25 cellular contexts compared by ENCODE assay signal in genomic region chr7:87810130-87810529, GRCh38.
DNase-seq lines count a peak whose midpoint lies in the region; FAIRE-seq and TF ChIP-seq lines count a peak whose summit lies in the region.
"Had no signal": no experiment of that assay in that cellular context is flagged by ENCODE, and none has a peak within 500 bp of the region (broad histone marks: within the 10 kb centered on the region; RNA-seq: fewer than 3 reads in every experiment).

No MANE protein-coding gene starts in this region.

- no peaks in the 10 kb centered on the region for H3F3A ChIP-seq in Loucy (ENCODE audit: low read depth)

- no peaks in the 10 kb centered on the region for H3K9me3 ChIP-seq in Loucy (ENCODE audit: insufficient read depth, low read depth, low read length)
- H3K9me3 ChIP-seq in astrocyte (ENCODE audit: insufficient read depth, low read depth, low read length) = no peaks in the 10 kb centered on the region
- H3K9me3 ChIP-seq: adrenal gland, neutrophil, thyroid gland had no signal

- TF ChIP-seq CTCF in Loucy (conservative IDR thresholded peaks at IDR 0.05; ENCODE audit: low read length) = no peak
- no peak for TF ChIP-seq CTCF in astrocyte (IDR thresholded peaks at IDR 0.05; ENCODE audit: insufficient read depth, low read depth, low read length)
- no peak for TF ChIP-seq CTCF in HFFc6 (IDR thresholded peaks at IDR 0.05)
- TF ChIP-seq CTCF in nephron progenitor cell (IDR thresholded peaks at IDR 0.05) = no peak

- H2AFZ ChIP-seq in Loucy (ENCODE audit: low read length) (peak overlapping the region; percentile 35; the same call in 1 of the 2 replicates), astrocyte (ENCODE audit: low read depth, low read length) (peak overlapping the region; percentile 31)

- peak; percentile 28 for DNase-seq in COR-L47 (lab: John Stamatoyannopoulos, UW)
- DNase-seq in astrocyte (ENCODE audit: low read depth) = no peak
- DNase-seq in islet precursor cell = peak; percentile 27
- DNase-seq in HFFc6 = no peak
- no peak for DNase-seq in nephron progenitor cell
- no peak for DNase-seq in SKM-1 treated with dmso at 0.1 percent for 144 hours (lab: John Stamatoyannopoulos, UW; ENCODE audit: unreplicated experiment)
- no peak for DNase-seq in activated T-helper 2 cell treated with anti-CD3 and anti-CD28 coated beads, Interferon-gamma antibody, Interleukin-2, Interleukin-4, amounts not matched to agents 10 μg/mL and 5 μg/mL and 100 μg/mL, durations not matched to agents 14 hours and 24 hours and 36 hours (ENCODE audit: low spot score)
- DNase-seq: activated naive CD4-positive, alpha-beta T cell treated with Interleukin-2 at 50 U/mL for 16 hours; activated T-cell treated with anti-CD3 and anti-CD28 coated beads, Interleukin-2, amount 50 U/mL, for 72 hours; adrenal gland; cerebellar nuclear complex; mammary epithelial cell; MM.1S; NCI-H2029 treated with DMSO at 0.1 percent for 48 hours; NCI-H226; NCI-H774; SHP77 treated with DMSO at 0.1 percent for 48 hours; stimulated activated CD8-positive, alpha-beta memory T cell treated with anti-CD3 and anti-CD28 coated beads, Interleukin-4, amount 100 ng/mL, for 48 hours; stimulated activated naive CD8-positive, alpha-beta T cell treated with anti-CD3 and anti-CD28 coated beads, Interleukin-15, amount 100 ng/mL, for 72 hours; T-helper 9 cell; thyroid gland had no signal

- no peak overlapping the region for H3K27ac ChIP-seq in astrocyte (ENCODE audit: low read depth, low read length)
- H3K27ac ChIP-seq: adrenal gland, neutrophil, thyroid gland had no signal

- H3K79me2 ChIP-seq in Loucy (ENCODE audit: insufficient read depth, low read length) (no peaks in the 10 kb centered on the region), astrocyte (ENCODE audit: insufficient read depth, low read length) (no peaks in the 10 kb centered on the region)

- no peak overlapping the region for H3K4me3 ChIP-seq in Loucy (ENCODE audit: low read length, poor library complexity, severe bottlenecking)
- H3K4me3 ChIP-seq in astrocyte (ENCODE audit: insufficient read depth, low read depth, low read length) = no peak overlapping the region
- H3K4me3 ChIP-seq: adrenal gland, K562, thyroid gland had no signal

- H3K4me1 ChIP-seq in Loucy (ENCODE audit: insufficient read depth, low read length, poor library complexity, severe bottlenecking) (peaks cover 2% of the 10 kb centered on the region), astrocyte (ENCODE audit: insufficient read depth, low read length) (no peaks in the 10 kb centered on the region)
- H3K4me1 ChIP-seq: adrenal gland, thyroid gland had no signal

- intact Hi-C loops in activated T-helper 2 cell treated with anti-CD3 and anti-CD28 coated beads, Interferon-gamma antibody, Interleukin-2, Interleukin-4, amounts not matched to agents 10 μg/mL and 5 μg/mL and 100 μg/mL, durations not matched to agents 14 hours and 24 hours and 36 hours (cut with micrococcal nuclease) = no loop called here

- H3K4me2 ChIP-seq in Loucy (ENCODE audit: low read depth, low read length, poor library complexity, severe bottlenecking) (no peak overlapping the region), astrocyte (ENCODE audit: low read length) (no peak overlapping the region)

- H4K20me1 ChIP-seq in Loucy (ENCODE audit: insufficient read depth, low read length, poor library complexity, severe bottlenecking) = no peaks in the 10 kb centered on the region
- no peaks in the 10 kb centered on the region for H4K20me1 ChIP-seq in astrocyte (ENCODE audit: insufficient read depth, low read length)

- H3K9me2 ChIP-seq in Loucy (replicated peaks; ENCODE audit: low read depth, low read length) = no peaks in the 10 kb centered on the region

- no peak for FAIRE-seq in astrocyte (lab: Jason Lieb, UNC)
- FAIRE-seq: K562 had no signal

- H3K4me1 Mint-ChIP-seq in astrocyte (ENCODE audit: low read depth, unreplicated experiment) (no peaks in the 10 kb centered on the region), HFFc6 (ENCODE audit: low read depth) (no peaks in the 10 kb centered on the region), nephron progenitor cell (no peaks in the 10 kb centered on the region)
- no peaks in the 10 kb centered on the region for H3K4me1 Mint-ChIP-seq in activated T-helper 2 cell treated with anti-CD3 and anti-CD28 coated beads, Interferon-gamma antibody, Interleukin-2, Interleukin-4, amounts not matched to agents 10 μg/mL and 5 μg/mL and 100 μg/mL, durations not matched to agents 14 hours and 24 hours and 36 hours (ENCODE audit: low read depth)
- H3K4me1 Mint-ChIP-seq: stimulated activated naive CD8-positive, alpha-beta T cell treated with anti-CD3 and anti-CD28 coated beads, Interleukin-15, amount 100 ng/mL, for 72 hours had no signal

- H3K36me3 Mint-ChIP-seq in astrocyte (ENCODE audit: low read depth, unreplicated experiment) = no peaks in the 10 kb centered on the region
- no peaks in the 10 kb centered on the region for H3K36me3 Mint-ChIP-seq in HFFc6 (ENCODE audit: low read depth)
- no peaks in the 10 kb centered on the region for H3K36me3 Mint-ChIP-seq in nephron progenitor cell (ENCODE audit: low read depth)
- H3K36me3 Mint-ChIP-seq in activated T-helper 2 cell treated with anti-CD3 and anti-CD28 coated beads, Interferon-gamma antibody, Interleukin-2, Interleukin-4, amounts not matched to agents 10 μg/mL and 5 μg/mL and 100 μg/mL, durations not matched to agents 14 hours and 24 hours and 36 hours (ENCODE audit: low read depth) = no peaks in the 10 kb centered on the region
- H3K36me3 Mint-ChIP-seq: brain had no signal

- H3K4me3 Mint-ChIP-seq in astrocyte (ENCODE audit: unreplicated experiment) = no peak overlapping the region
- H3K4me3 Mint-ChIP-seq in HFFc6 = no peak overlapping the region
- H3K4me3 Mint-ChIP-seq in nephron progenitor cell = no peak overlapping the region
- no peak overlapping the region for H3K4me3 Mint-ChIP-seq in activated T-helper 2 cell treated with anti-CD3 and anti-CD28 coated beads, Interferon-gamma antibody, Interleukin-2, Interleukin-4, amounts not matched to agents 10 μg/mL and 5 μg/mL and 100 μg/mL, durations not matched to agents 14 hours and 24 hours and 36 hours (ENCODE audit: low read depth)
- H3K4me3 Mint-ChIP-seq: activated T-cell treated with anti-CD3 and anti-CD28 coated beads, Interleukin-2, amount 50 U/mL, for 72 hours; brain; stimulated activated naive CD8-positive, alpha-beta T cell treated with anti-CD3 and anti-CD28 coated beads, Interleukin-15, amount 100 ng/mL, for 72 hours had no signal

- H3K9ac ChIP-seq in Loucy (ENCODE audit: low read depth, low read length, poor library complexity, severe bottlenecking) = no peak overlapping the region
- H3K9ac ChIP-seq in astrocyte (ENCODE audit: low read length) = no peak overlapping the region

- H3K27me3 ChIP-seq in Loucy (ENCODE audit: insufficient read depth, low read length, poor library complexity, severe bottlenecking) = no peaks in the 10 kb centered on the region
- no peaks in the 10 kb centered on the region for H3K27me3 ChIP-seq in astrocyte (ENCODE audit: insufficient read depth, low read length)
- H3K27me3 ChIP-seq: adrenal gland, neutrophil, thyroid gland had no signal

- H3K27me3 Mint-ChIP-seq in astrocyte (ENCODE audit: low read depth, unreplicated experiment) = no peaks in the 10 kb centered on the region
- H3K27me3 Mint-ChIP-seq in HFFc6 (ENCODE audit: insufficient read depth) = peaks cover 2% of the 10 kb centered on the region; the same call in 1 of the 2 replicates
- no peaks in the 10 kb centered on the region for H3K27me3 Mint-ChIP-seq in nephron progenitor cell (ENCODE audit: low read depth, poor library complexity)
- peaks cover 4% of the 10 kb centered on the region for H3K27me3 Mint-ChIP-seq in activated T-helper 2 cell treated with anti-CD3 and anti-CD28 coated beads, Interferon-gamma antibody, Interleukin-2, Interleukin-4, amounts not matched to agents 10 μg/mL and 5 μg/mL and 100 μg/mL, durations not matched to agents 14 hours and 24 hours and 36 hours (ENCODE audit: low read depth)
- H3K27me3 Mint-ChIP-seq: brain; stimulated activated naive CD8-positive, alpha-beta T cell treated with anti-CD3 and anti-CD28 coated beads, Interleukin-15, amount 100 ng/mL, for 72 hours had no signal

- H3K36me3 ChIP-seq in Loucy (ENCODE audit: insufficient read depth, low read length) (no peaks in the 10 kb centered on the region), astrocyte (ENCODE audit: insufficient read depth, low read length) (no peaks in the 10 kb centered on the region)
- H3K36me3 ChIP-seq: adrenal gland, neutrophil, thyroid gland had no signal

- H3K27ac Mint-ChIP-seq in astrocyte (ENCODE audit: unreplicated experiment) (no peak overlapping the region), HFFc6 (no peak overlapping the region), nephron progenitor cell (no peak overlapping the region)
- no peak overlapping the region for H3K27ac Mint-ChIP-seq in activated T-helper 2 cell treated with anti-CD3 and anti-CD28 coated beads, Interferon-gamma antibody, Interleukin-2, Interleukin-4, amounts not matched to agents 10 μg/mL and 5 μg/mL and 100 μg/mL, durations not matched to agents 14 hours and 24 hours and 36 hours
- H3K27ac Mint-ChIP-seq: activated T-cell treated with anti-CD3 and anti-CD28 coated beads, Interleukin-2, amount 50 U/mL, for 72 hours; brain; stimulated activated naive CD8-positive, alpha-beta T cell treated with anti-CD3 and anti-CD28 coated beads, Interleukin-15, amount 100 ng/mL, for 72 hours had no signal

- H3K9me3 Mint-ChIP-seq in astrocyte (ENCODE audit: unreplicated experiment) = no peaks in the 10 kb centered on the region
- H3K9me3 Mint-ChIP-seq in HFFc6 = no peaks in the 10 kb centered on the region
- H3K9me3 Mint-ChIP-seq in nephron progenitor cell = no peaks in the 10 kb centered on the region
- no peaks in the 10 kb centered on the region for H3K9me3 Mint-ChIP-seq in activated T-helper 2 cell treated with anti-CD3 and anti-CD28 coated beads, Interferon-gamma antibody, Interleukin-2, Interleukin-4, amounts not matched to agents 10 μg/mL and 5 μg/mL and 100 μg/mL, durations not matched to agents 14 hours and 24 hours and 36 hours
- H3K9me3 Mint-ChIP-seq: activated T-cell treated with anti-CD3 and anti-CD28 coated beads, Interleukin-2, amount 50 U/mL, for 72 hours; brain; stimulated activated naive CD8-positive, alpha-beta T cell treated with anti-CD3 and anti-CD28 coated beads, Interleukin-15, amount 100 ng/mL, for 72 hours had no signal

Comparison
In these comparisons a context has a peak if more than half of its experiments do, and no peak if none do; other contexts are left out.
1. DNase-seq: peak in COR-L47 (single experiment) and islet precursor cell (single experiment); none in astrocyte (single experiment), HFFc6 (single experiment), nephron progenitor cell (single experiment), SKM-1 treated with dmso at 0.1 percent for 144 hours (single experiment) and activated T-helper 2 cell treated with anti-CD3 and anti-CD28 coated beads, Interferon-gamma antibody, Interleukin-2, Interleukin-4, amounts not matched to agents 10 μg/mL and 5 μg/mL and 100 μg/mL, durations not matched to agents 14 hours and 24 hours and 36 hours (single experiment).